In genomic region chr11:86800956-86801264, GRCh38 we compare ENCODE assay signal across 9 cellular contexts. TPM values are rescaled to one million over a fixed set of nuclear protein-coding genes. Genes with fewer than 3 reads are reported as not detected.
DNase-seq lines count a peak whose midpoint lies in the region; ATAC-seq and TF ChIP-seq lines count a peak whose summit lies in the region.
"Had no signal": no experiment of that assay in that cellular context is flagged by ENCODE, and none has a peak within 500 bp of the region (broad histone marks: within the 10 kb centered on the region; RNA-seq: fewer than 3 reads in every experiment).

No MANE protein-coding gene starts in this region.

- H3K9me2 ChIP-seq in PC-3 (replicated peaks; ENCODE audit: low read length) = no peaks in the 10 kb centered on the region

- H3K36me3 ChIP-seq in PC-3 (ENCODE audit: low read depth, low read length) (no peaks in the 10 kb centered on the region), esophagus (ENCODE audit: control insufficient read depth in 2 of 2, insufficient read depth in 2 of 2, low read length in 1 of 2) (no peaks in the 10 kb centered on the region)

- ATAC-seq in CD4-positive, alpha-beta T cell (ENCODE audit: poor library complexity) = no peak
- ATAC-seq in PC-3 (no peak), omental fat pad (ENCODE audit: low FRiP score) (peak; percentile 0), GM18907 (IDR thresholded peaks at IDR 0.05; ENCODE audit: unreplicated experiment) (no peak)

- no peak for TF ChIP-seq CTCF in CD4-positive, alpha-beta T cell (IDR thresholded peaks at IDR 0.05)
- TF ChIP-seq CTCF in PC-3 (conservative IDR thresholded peaks at IDR 0.05; ENCODE audit: low read depth, low read length) (no peak), omental fat pad (IDR thresholded peaks at IDR 0.05) (no peak)

- no peaks in the 10 kb centered on the region for H3F3A ChIP-seq in PC-3 (ENCODE audit: low read length, unreplicated experiment)

- WGBS in esophagus, 2 donors = 4 to 8% methylated on average over 9 of the region's 9 CpGs

- intact Hi-C loops in CD4-positive, alpha-beta T cell (cut with DNase I, micrococcal nuclease) = no loop called here
- intact Hi-C loops in PC-3 (cut with micrococcal nuclease) = loop anchor here (2.0 to 5.0 kb wide), 3 partner anchors 130 to 194 kb away; no protein-coding TSS in a partner anchor

- H2AFZ ChIP-seq in PC-3 (ENCODE audit: low read length) = no peak overlapping the region

- H4K20me1 ChIP-seq in PC-3 (ENCODE audit: low read length) = no peaks in the 10 kb centered on the region

- DNase-seq in CD4-positive, alpha-beta T cell = no peak
- DNase-seq in PC-3 (no peak), omental fat pad (ENCODE audit: low spot score) (no peak), HK-2 (ENCODE audit: unreplicated experiment) (no peak), AG08395 (ENCODE audit: low spot score) (no peak), OCI-M2 (lab: John Stamatoyannopoulos, UW; ENCODE audit: unreplicated experiment) (no peak)
- DNase-seq: NCI-H524 treated with DMSO at 0.1 percent for 48 hours had no signal

- peaks cover 35% of the 10 kb centered on the region for H3K27me3 ChIP-seq in CD4-positive, alpha-beta T cell (ENCODE audit: control insufficient read depth, insufficient read depth, low read length)
- H3K27me3 ChIP-seq in PC-3 (ENCODE audit: low read length) = no peaks in the 10 kb centered on the region
- H3K27me3 ChIP-seq in esophagus (ENCODE audit: control insufficient read depth in 1 of 2, insufficient read depth in 2 of 2, low read length in 2 of 2) = no peaks in the 10 kb centered on the region

- TSS peak; percentile 45 for BruUV-seq in PC-3 (replicated peaks; lab: Mats Ljungman, UMichigan)

- H3K27me3 Mint-ChIP-seq in CD4-positive, alpha-beta T cell = peaks cover 67% of the 10 kb centered on the region

- H3K9ac ChIP-seq in PC-3 (ENCODE audit: low read length) = peak overlapping the region; percentile 92

- no peaks in the 10 kb centered on the region for H3K4me1 Mint-ChIP-seq in CD4-positive, alpha-beta T cell (ENCODE audit: low read depth)

- no peaks in the 10 kb centered on the region for H3K36me3 Mint-ChIP-seq in CD4-positive, alpha-beta T cell (ENCODE audit: low read depth)

- peak overlapping the region; percentile 90 for H3K4me2 ChIP-seq in PC-3 (ENCODE audit: low read length)

- H3K4me1 ChIP-seq in PC-3 (ENCODE audit: insufficient read depth, low read length) (peaks cover 45% of the 10 kb centered on the region), esophagus (ENCODE audit: control insufficient read depth in 2 of 2, insufficient read depth in 2 of 2, low read length in 1 of 2) (peaks cover 0 to 3% of the 10 kb centered on the region in 2 donors)

- POLR2A ChIA-PET in CD4-positive, alpha-beta T cell (lab: Charles Lee) = no interaction called here
- POLR2A ChIA-PET in PC-3 (lab: Charles Lee; ENCODE audit: unreplicated experiment) = interaction anchor here (0.6 to 1.2 kb wide), 5 partner anchors 17 to 335 kb away, joined by 3 to 7 read pairs (median 4); no protein-coding TSS in a partner anchor

- H3K27ac ChIP-seq in CD4-positive, alpha-beta T cell (ENCODE audit: low read depth, low read length) = no peak overlapping the region
- peak overlapping the region; percentile 66 for H3K27ac ChIP-seq in PC-3 (ENCODE audit: low read length)
- peak overlapping the region in 1 of 2 donors; percentile 51 for H3K27ac ChIP-seq in esophagus (ENCODE audit: low read depth in 2 of 2, low read length in 1 of 2)

- H3K79me2 ChIP-seq in PC-3 (ENCODE audit: low read length) = peaks cover 55% of the 10 kb centered on the region

- no peaks in the 10 kb centered on the region for H3K9me3 Mint-ChIP-seq in CD4-positive, alpha-beta T cell

- no peaks in the 10 kb centered on the region for H3K9me3 ChIP-seq in CD4-positive, alpha-beta T cell (ENCODE audit: control insufficient read depth, low read length)
- H3K9me3 ChIP-seq in PC-3 (ENCODE audit: low read length) (no peaks in the 10 kb centered on the region), esophagus (ENCODE audit: control insufficient read depth in 2 of 2, insufficient read depth in 1 of 2, low read depth in 1 of 2, low read length in 1 of 2) (no peaks in the 10 kb centered on the region)

- peak overlapping the region; percentile 20 for H3K4me3 Mint-ChIP-seq in CD4-positive, alpha-beta T cell

- CTCF ChIA-PET in CD4-positive, alpha-beta T cell (lab: Charles Lee) = no interaction called here
- CTCF ChIA-PET in PC-3 (lab: Charles Lee) = no interaction called here

- H3K27ac Mint-ChIP-seq in CD4-positive, alpha-beta T cell = no peak overlapping the region

- H3K4me3 ChIP-seq in PC-3 (ENCODE audit: low read length) (peak overlapping the region; percentile 97), esophagus (ENCODE audit: low read depth in 1 of 2, low read length in 2 of 2) (peak overlapping the region; percentile 60 to 67)

RNA-seq across cellular contexts. Expression of gene PRSS23, which starts 0.6 kb away (rescaled TPM):
- total RNA-seq in CD4-positive, alpha-beta T cell = under 1 TPM in 1 of 2 experiments, not detected in 1; 0.05 TPM
- total RNA-seq in PC-3 (2014; rRNA removed) = 39.0 and 43.2 TPM in 2 replicates
- polyA plus RNA-seq in esophagus = 1 to 10 TPM; 1.2 to 5.3 TPM
- total RNA-seq in omental fat pad = 10 to 100 TPM; 35.9 to 66.2 (median 50.3) TPM

Comparison
In these comparisons a context has a peak if more than half of its experiments do, and no peak if none do; other contexts are left out.
1. RNA of gene PRSS23, which starts 0.6 kb away (total RNA-seq): 35.9 to 66.2 TPM in omental fat pad and 39.0 to 43.2 TPM in PC-3; 0.05 TPM in CD4-positive, alpha-beta T cell; every median in the first group is over 10 times any median in the second.